In genomic region chr10:114027041-114027394, GRCh38 we compare ENCODE assay signal across 22 cellular contexts. TPM values are rescaled to one million over a fixed set of nuclear protein-coding genes. Genes with fewer than 3 reads are reported as not detected.
DNase-seq lines count a peak whose midpoint lies in the region; ATAC-seq and TF ChIP-seq lines count a peak whose summit lies in the region.
"Had no signal": no experiment of that assay in that cellular context is flagged by ENCODE, and none has a peak within 500 bp of the region (broad histone marks: within the 10 kb centered on the region; RNA-seq: fewer than 3 reads in every experiment).

No MANE protein-coding gene starts in this region.

- peaks cover 4% of the 10 kb centered on the region for H3K4me1 Mint-ChIP-seq in endodermal cell

- H3K9me3 ChIP-seq in Panc1 (ENCODE audit: control insufficient read depth, insufficient read depth, low read depth, low read length): no peaks in the 10 kb centered on the region
- H3K9me3 ChIP-seq in hepatocyte (ENCODE audit: low read depth): no peaks in the 10 kb centered on the region
- no peaks in the 10 kb centered on the region for H3K9me3 ChIP-seq in smooth muscle cell (replicated peaks; ENCODE audit: low read depth)
- H3K9me3 ChIP-seq in endodermal cell (ENCODE audit: control insufficient read depth, low read length): no peaks in the 10 kb centered on the region
- H3K9me3 ChIP-seq: right atrium auricular region, uterus had no signal

- H2AFZ ChIP-seq in hepatocyte (no peak overlapping the region), smooth muscle cell (ENCODE audit: low read depth) (no peak overlapping the region)

- peaks cover 27% of the 10 kb centered on the region for H3K4me1 ChIP-seq in Panc1 (ENCODE audit: control insufficient read depth, insufficient read depth, low read length)
- H3K4me1 ChIP-seq in hepatocyte (ENCODE audit: insufficient read depth): no peaks in the 10 kb centered on the region
- H3K4me1 ChIP-seq in smooth muscle cell (ENCODE audit: low read depth): peaks cover 6% of the 10 kb centered on the region
- no peaks in the 10 kb centered on the region for H3K4me1 ChIP-seq in endodermal cell (ENCODE audit: control insufficient read depth, insufficient read depth, low read length)
- H3K4me1 ChIP-seq: uterus had no signal

- BruUV-seq in Panc1 (replicated peaks; lab: Mats Ljungman, UMichigan): TSS peak; percentile 67

- H3K27ac ChIP-seq in Panc1 (ENCODE audit: low read length) (peak overlapping the region; percentile 91), hepatocyte (peak overlapping the region; percentile 50), smooth muscle cell (ENCODE audit: low read depth) (peak overlapping the region; percentile 75), endodermal cell (ENCODE audit: low read depth, low read length) (no peak overlapping the region)
- H3K27ac ChIP-seq: uterus had no signal

- POLR2A ChIA-PET in Panc1 (lab: Charles Lee): no interaction called here

- intact Hi-C loops in Panc1 (cut with micrococcal nuclease; ENCODE audit: unreplicated experiment) (no loop called here), posterior vena cava (cut with DNase I) (no loop called here)

- H4K20me1 ChIP-seq in hepatocyte (ENCODE audit: insufficient read depth, poor library complexity, severe bottlenecking): no peaks in the 10 kb centered on the region
- no peaks in the 10 kb centered on the region for H4K20me1 ChIP-seq in smooth muscle cell (ENCODE audit: low read depth)

- peak; percentile 55 for DNase-seq in DMS53 (lab: John Stamatoyannopoulos, UW)
- DNase-seq in Panc1 (ENCODE audit: low read depth, low spot score): no peak
- DNase-seq in hepatocyte (ENCODE audit: low spot score): no peak
- DNase-seq in smooth muscle cell (lab: John Stamatoyannopoulos, UW; ENCODE audit: unreplicated experiment): no peak
- DNase-seq in stimulated activated CD4-positive, alpha-beta T cell treated with anti-CD3 and anti-CD28 coated beads, Interleukin-2, amount 100 ng/mL, for 24 hours: no peak
- DNase-seq in posterior vena cava (ENCODE audit: low spot score): no peak
- DNase-seq in activated CD4-positive, CD25-positive, alpha-beta regulatory T cell treated with anti-CD3 and anti-CD28 coated beads, Interleukin-2, amount 50 U/mL, for 72 hours: no peak
- DNase-seq in endodermal cell: no peak
- DNase-seq: activated naive CD4-positive, alpha-beta T cell treated with Interleukin-2 at 50 U/mL for 16 hours; activated T-cell treated with anti-CD3 and anti-CD28 coated beads, Interleukin-2, amount 50 U/mL, for 4 hours; CD4-positive, alpha-beta T cell; DMS 273 treated with DMSO at 0.1 percent for 48 hours; GF-D8; KG1; NCI-H1694 treated with DMSO at 0.1 percent for 48 hours; NCI-H69; nucleus accumbens; stimulated activated CD8-positive, alpha-beta memory T cell treated with anti-CD3 and anti-CD28 coated beads, Interleukin-4, amount 100 ng/mL, for 48 hours; uterus had no signal

- 19% methylated on average over 2 of the region's 2 CpGs for WGBS in hepatocyte (ENCODE audit: low lambda C conversion rate, missing lambda C conversion rate)
- WGBS in smooth muscle cell (ENCODE audit: low lambda C conversion rate): 35% methylated on average over 2 of the region's 2 CpGs
- 80 to 82% methylated on average over 1 of the region's 2 CpGs for WGBS in endodermal cell (ENCODE audit: insufficient coverage in 1 of 2, insufficient read length in 1 of 2), 2 experiments

- TF ChIP-seq CTCF in Panc1 (IDR thresholded peaks at IDR 0.05) (no peak), hepatocyte (IDR thresholded peaks at IDR 0.05; ENCODE audit: poor library complexity) (no peak), smooth muscle cell (IDR thresholded peaks at IDR 0.05; ENCODE audit: borderline replicate concordance, insufficient read depth, poor library complexity, severe bottlenecking) (no peak), endodermal cell (conservative IDR thresholded peaks at IDR 0.05) (no peak)

- no peak overlapping the region for H3K27ac Mint-ChIP-seq in endodermal cell
- H3K27ac Mint-ChIP-seq: CD4-positive, alpha-beta T cell had no signal

- H3K79me2 ChIP-seq in hepatocyte (no peaks in the 10 kb centered on the region), smooth muscle cell (ENCODE audit: low read depth) (no peaks in the 10 kb centered on the region)

- H3K27me3 Mint-ChIP-seq in endodermal cell (ENCODE audit: insufficient read depth): no peaks in the 10 kb centered on the region

- H3K4me3 Mint-ChIP-seq in endodermal cell: no peak overlapping the region
- H3K4me3 Mint-ChIP-seq: activated T-cell treated with anti-CD3 and anti-CD28 coated beads, Interleukin-2, amount 50 U/mL, for 4 hours; CD4-positive, alpha-beta T cell had no signal

- no peaks in the 10 kb centered on the region for H3K9me2 ChIP-seq in hepatocyte (replicated peaks; ENCODE audit: insufficient read depth)

- H3K36me3 Mint-ChIP-seq in endodermal cell (ENCODE audit: low read depth): no peaks in the 10 kb centered on the region

- no peaks in the 10 kb centered on the region for H3K27me3 ChIP-seq in Panc1 (ENCODE audit: control insufficient read depth, insufficient read depth, low read length)
- H3K27me3 ChIP-seq in hepatocyte: no peaks in the 10 kb centered on the region
- H3K27me3 ChIP-seq in smooth muscle cell (ENCODE audit: low read depth): peaks cover 7% of the 10 kb centered on the region
- no peaks in the 10 kb centered on the region for H3K27me3 ChIP-seq in endodermal cell (ENCODE audit: control insufficient read depth, insufficient read depth, low read length, poor library complexity, severe bottlenecking)
- H3K27me3 ChIP-seq: right atrium auricular region, uterus had no signal

- CTCF ChIA-PET in Panc1 (lab: Charles Lee): no interaction called here

- H3K9me3 Mint-ChIP-seq in endodermal cell: no peaks in the 10 kb centered on the region
- H3K9me3 Mint-ChIP-seq: activated T-cell treated with anti-CD3 and anti-CD28 coated beads, Interleukin-2, amount 50 U/mL, for 4 hours; CD4-positive, alpha-beta T cell had no signal

- H3K4me3 ChIP-seq in Panc1 (ENCODE audit: low read depth in 2 of 2, low read length in 2 of 2) (peak overlapping the region in 1 of 2 experiments; percentile 12; a peak in 2 of 4 replicates), hepatocyte (no peak overlapping the region), smooth muscle cell (no peak overlapping the region), endodermal cell (ENCODE audit: low read length) (no peak overlapping the region)
- H3K4me3 ChIP-seq: right atrium auricular region, uterus had no signal

- H3K9ac ChIP-seq in smooth muscle cell (ENCODE audit: low read depth) (no peak overlapping the region), endodermal cell (ENCODE audit: extremely low read depth, low read length, poor library complexity, severe bottlenecking) (no peak overlapping the region)

- no peaks in the 10 kb centered on the region for H3F3A ChIP-seq in smooth muscle cell (ENCODE audit: low read depth)

- in situ Hi-C loops in Panc1 (cut with HindIII; ENCODE audit: low pct_unique_long_range_greater_than_20kb, low sequenced_read_pairs): no loop called here

- H3K36me3 ChIP-seq in Panc1 (ENCODE audit: control insufficient read depth, insufficient read depth, low read length) (no peaks in the 10 kb centered on the region), hepatocyte (replicated peaks; ENCODE audit: insufficient read depth, low read depth) (no peaks in the 10 kb centered on the region), smooth muscle cell (ENCODE audit: low read depth) (no peaks in the 10 kb centered on the region), endodermal cell (ENCODE audit: control insufficient read depth, insufficient read depth, low read length) (no peaks in the 10 kb centered on the region)
- H3K36me3 ChIP-seq: right atrium auricular region, uterus had no signal

- no peak overlapping the region for H3K4me2 ChIP-seq in hepatocyte
- H3K4me2 ChIP-seq in smooth muscle cell: peak overlapping the region; percentile 77

- ATAC-seq in Panc1: no peak
- ATAC-seq: activated CD4-positive, CD25-positive, alpha-beta regulatory T cell treated with anti-CD3 and anti-CD28 coated beads, Interleukin-2, amount 50 U/mL, for 24 hours; activated T-cell treated with anti-CD3 and anti-CD28 coated beads, Interleukin-2, amount 50 U/mL, for 4 hours had no signal

RNA-seq across cellular contexts. Expression of gene ADRB1, which starts 16.6 kb away (rescaled TPM):
- total RNA-seq in Panc1 (2021; ENCODE audit: unreplicated experiment) (12.9 TPM), hepatocyte (1.0 and 1.2 TPM in 2 replicates), smooth muscle cell (not detected in 2 replicates), posterior vena cava (under 1 TPM; 0.14 to 0.32 TPM), endodermal cell (not detected)
- 11.0 TPM for polyA plus RNA-seq in Panc1 (2012; ENCODE audit: insufficient read length)
- polyA plus RNA-seq in hepatocyte (0.10 and 0.60 TPM in 2 replicates), smooth muscle cell (not detected in 2 replicates)
- 0.11 TPM for polyA plus RNA-seq in endodermal cell (2013, experiment 1 of 2)
- not detected for polyA plus RNA-seq in endodermal cell (2013, experiment 2 of 2)
- total RNA-seq: fibroblast of villous mesenchyme had no signal
